18 cellular contexts compared by ENCODE assay signal in the genomic region with DNA sequence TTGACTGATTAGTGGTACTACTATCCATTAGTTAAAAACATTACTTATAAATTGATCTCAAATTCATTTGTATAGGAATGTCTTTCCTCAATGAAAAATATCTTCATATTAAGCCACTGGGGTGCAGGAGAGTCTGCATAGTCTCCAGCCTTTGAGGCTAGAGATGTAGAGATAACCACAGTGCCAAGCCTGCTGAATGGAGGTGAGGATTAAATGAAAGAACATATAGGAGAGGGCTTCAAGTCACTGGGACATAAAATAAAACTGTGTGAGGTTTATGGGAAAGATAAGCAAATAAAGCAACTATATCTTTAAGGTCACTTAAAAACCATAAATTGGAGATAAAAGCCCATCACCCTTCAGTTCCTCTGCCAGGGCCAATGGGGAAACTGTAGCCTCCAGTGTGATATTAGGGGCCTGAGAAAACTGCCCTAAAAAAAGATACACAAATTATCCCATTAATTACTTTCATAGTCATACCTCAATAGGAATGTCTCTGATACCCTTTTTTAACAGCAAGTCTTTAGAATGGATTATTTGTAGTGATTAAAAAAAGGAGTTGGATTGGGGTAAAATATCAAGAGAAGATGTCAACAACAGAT. TPM values are rescaled to one million over a fixed set of nuclear protein-coding genes. Genes with fewer than 3 reads are reported as not detected.
A peak's percentile ranks its signal among the peaks of the same experiment; 100 is the strongest.
DNase-seq lines count a peak whose midpoint lies in the region; ATAC-seq and TF ChIP-seq lines count a peak whose summit lies in the region.
"Had no signal": no experiment of that assay in that cellular context is flagged by ENCODE, and none has a peak within 500 bp of the region (broad histone marks: within the 10 kb centered on the region; RNA-seq: fewer than 3 reads in every experiment).

No MANE protein-coding gene starts in this region.

- H3K9me2 ChIP-seq in PC-3 (replicated peaks; ENCODE audit: low read length): no peaks in the 10 kb centered on the region

- H3K4me1 Mint-ChIP-seq in Calu3 (ENCODE audit: low read depth, unreplicated experiment): peaks cover 22% of the 10 kb centered on the region
- H3K4me1 Mint-ChIP-seq in activated T-cell treated with anti-CD3 and anti-CD28 coated beads, Interleukin-2, amount 50 U/mL, for 72 hours (ENCODE audit: low read depth): no peaks in the 10 kb centered on the region

- H3K27me3 ChIP-seq in PC-3 (ENCODE audit: low read length) (no peaks in the 10 kb centered on the region), right lobe of liver (no peaks in the 10 kb centered on the region), testis (no peaks in the 10 kb centered on the region)
- H3K27me3 ChIP-seq: BE2C had no signal

- H3K9me3 ChIP-seq in PC-3 (ENCODE audit: low read length): no peaks in the 10 kb centered on the region
- H3K9me3 ChIP-seq in right lobe of liver: no peaks in the 10 kb centered on the region
- no peaks in the 10 kb centered on the region for H3K9me3 ChIP-seq in testis
- H3K9me3 ChIP-seq: BE2C had no signal

- POLR2A ChIA-PET in PC-3 (lab: Charles Lee; ENCODE audit: unreplicated experiment): no interaction called here

- TF ChIP-seq POLR2A in right lobe of liver (IDR thresholded peaks at IDR 0.05) (no peak), GM18505 (IDR thresholded peaks at IDR 0.05; ENCODE audit: borderline replicate concordance, extremely low read depth, insufficient read depth, insufficient read length) (no peak), testis (IDR thresholded peaks at IDR 0.05) (no peak)

- H3K79me2 ChIP-seq in PC-3 (ENCODE audit: low read length): peaks cover 52% of the 10 kb centered on the region

- no peaks in the 10 kb centered on the region for H3F3A ChIP-seq in PC-3 (ENCODE audit: low read length, unreplicated experiment)

- H3K27ac Mint-ChIP-seq in Calu3 (ENCODE audit: unreplicated experiment): peak overlapping the region; percentile 43
- H3K27ac Mint-ChIP-seq in activated T-cell treated with anti-CD3 and anti-CD28 coated beads, Interleukin-2, amount 50 U/mL, for 72 hours: no peak overlapping the region
- H3K27ac Mint-ChIP-seq: CD4-positive, CD25-positive, alpha-beta regulatory T cell had no signal

- no peak overlapping the region for H3K4me3 ChIP-seq in PC-3 (ENCODE audit: low read length)
- no peak overlapping the region for H3K4me3 ChIP-seq in right lobe of liver
- no peak overlapping the region for H3K4me3 ChIP-seq in testis
- H3K4me3 ChIP-seq: GM12878, PC-9 had no signal

- DNase-seq in Calu3 (peak; percentile 10), HT-29 (ENCODE audit: low spot score) (peak; percentile 43), PC-3 (no peak), right lobe of liver (no peak), testis (no peak)
- no peak for DNase-seq in activated T-cell treated with anti-CD3 and anti-CD28 coated beads, Interleukin-2, amount 50 U/mL, for 72 hours
- DNase-seq: BE2C; CD4-positive, CD25-positive, alpha-beta regulatory T cell; COR-L47; EL; KBM-7; NCI-H1417 treated with DMSO at 0.1 percent for 48 hours; NCI-H1930; NCI-H510A treated with DMSO at 0.1 percent for 48 hours; PC-9 had no signal

- peak overlapping the region; percentile 29 for H3K4me3 Mint-ChIP-seq in Calu3 (ENCODE audit: low read depth, unreplicated experiment)
- no peak overlapping the region for H3K4me3 Mint-ChIP-seq in activated T-cell treated with anti-CD3 and anti-CD28 coated beads, Interleukin-2, amount 50 U/mL, for 72 hours
- H3K4me3 Mint-ChIP-seq: CD4-positive, CD25-positive, alpha-beta regulatory T cell had no signal

- H3K4me1 ChIP-seq in PC-3 (ENCODE audit: insufficient read depth, low read length) (no peaks in the 10 kb centered on the region), right lobe of liver (peaks cover 0 to 19% (median 0%) of the 10 kb centered on the region in 4 donors), testis (no peaks in the 10 kb centered on the region)
- H3K4me1 ChIP-seq: BE2C had no signal

- H3K27me3 Mint-ChIP-seq in Calu3 (ENCODE audit: unreplicated experiment): no peaks in the 10 kb centered on the region
- H3K27me3 Mint-ChIP-seq in activated T-cell treated with anti-CD3 and anti-CD28 coated beads, Interleukin-2, amount 50 U/mL, for 72 hours (ENCODE audit: low read depth): no peaks in the 10 kb centered on the region
- H3K27me3 Mint-ChIP-seq: CD4-positive, CD25-positive, alpha-beta regulatory T cell had no signal

- no peak overlapping the region for H3K9ac ChIP-seq in PC-3 (ENCODE audit: low read length)

- intact Hi-C loops in Calu3 (cut with micrococcal nuclease; ENCODE audit: unreplicated experiment) (loop anchor here (1.0 to 2.0 kb wide), 2 partner anchors 26 to 108 kb away; no protein-coding TSS in a partner anchor), PC-3 (cut with micrococcal nuclease) (no loop called here), right lobe of liver (cut with DNase I) (no loop called here), testis (cut with DNase I; ENCODE audit: low total_unique reads) (no loop called here)

- BruUV-seq in Calu3 (replicated peaks; lab: Mats Ljungman, UMichigan): no TSS peak
- no TSS peak for BruUV-seq in PC-3 (replicated peaks; lab: Mats Ljungman, UMichigan)

- H4K20me1 ChIP-seq in PC-3 (ENCODE audit: low read length): peaks cover 16% of the 10 kb centered on the region

- H3K27ac ChIP-seq in PC-3 (ENCODE audit: low read length): no peak overlapping the region
- H3K27ac ChIP-seq in right lobe of liver: no peak overlapping the region
- H3K27ac ChIP-seq in testis: no peak overlapping the region
- H3K27ac ChIP-seq: PC-9, RWPE1 had no signal

- no peaks in the 10 kb centered on the region for H3K9me3 Mint-ChIP-seq in Calu3 (ENCODE audit: low read depth, unreplicated experiment)
- no peaks in the 10 kb centered on the region for H3K9me3 Mint-ChIP-seq in activated T-cell treated with anti-CD3 and anti-CD28 coated beads, Interleukin-2, amount 50 U/mL, for 72 hours
- H3K9me3 Mint-ChIP-seq: CD4-positive, CD25-positive, alpha-beta regulatory T cell had no signal

- no peak for TF ChIP-seq CTCF in Calu3 (IDR thresholded peaks at IDR 0.05; ENCODE audit: unreplicated experiment)
- TF ChIP-seq CTCF in PC-3 (conservative IDR thresholded peaks at IDR 0.05; ENCODE audit: low read depth, low read length): no peak
- TF ChIP-seq CTCF in right lobe of liver (IDR thresholded peaks at IDR 0.05): no peak
- TF ChIP-seq CTCF in testis (IDR thresholded peaks at IDR 0.05): no peak

- no peaks in the 10 kb centered on the region for H3K36me3 Mint-ChIP-seq in Calu3 (ENCODE audit: insufficient read depth, unreplicated experiment)
- H3K36me3 Mint-ChIP-seq in activated T-cell treated with anti-CD3 and anti-CD28 coated beads, Interleukin-2, amount 50 U/mL, for 72 hours (ENCODE audit: insufficient read depth in 2 of 2): no peaks in the 10 kb centered on the region

- no peak overlapping the region for H3K4me2 ChIP-seq in PC-3 (ENCODE audit: low read length)
- H3K4me2 ChIP-seq: PC-9 had no signal

- H3K36me3 ChIP-seq in PC-3 (ENCODE audit: low read depth, low read length) (peaks cover 34% of the 10 kb centered on the region), right lobe of liver (no peaks in the 10 kb centered on the region), testis (ENCODE audit: low read depth, missing control alignments) (no peaks in the 10 kb centered on the region)
- H3K36me3 ChIP-seq: BE2C had no signal

- no peak overlapping the region for H2AFZ ChIP-seq in PC-3 (ENCODE audit: low read length)
- H2AFZ ChIP-seq: PC-9 had no signal

- ATAC-seq in PC-3 (peak; percentile 29; the same call in 1 of the 2 replicates), right lobe of liver (peak in 3 of 4 donors; percentile 56 to 65 (median 56)), GM18505 (IDR thresholded peaks at IDR 0.05; ENCODE audit: unreplicated experiment) (no peak)
- ATAC-seq in activated T-cell treated with anti-CD3 and anti-CD28 coated beads, Interleukin-2, amount 50 U/mL, for 72 hours (replicated peaks in 1 of 2): no peak
- ATAC-seq: GM12878 had no signal

- CTCF ChIA-PET in Calu3 (lab: Charles Lee): no interaction called here
- CTCF ChIA-PET in PC-3 (lab: Charles Lee): no interaction called here

RNA-seq across cellular contexts. Expression of gene GALNT3, which starts 27.6 kb away (rescaled TPM):
- 75.0 and 79.8 TPM in 2 replicates for total RNA-seq in Calu3 (2022)
- 35.2 and 39.6 TPM in 2 replicates for total RNA-seq in HT-29 (2014; rRNA removed; shearing (Covaris generic))
- 40.9 and 44.8 TPM in 2 replicates for total RNA-seq in PC-3 (2014; rRNA removed)
- 1 to 10 TPM in 2 of 6 experiments, under 1 TPM in 4; 0.31 to 1.6 (median 0.80) TPM for total RNA-seq in right lobe of liver
- total RNA-seq in activated T-cell treated with anti-CD3 and anti-CD28 coated beads, Interleukin-2, amount 50 U/mL, for 72 hours: 10 to 100 TPM; 13.1 to 16.2 TPM
- 10 to 100 TPM; 13.4 to 16.6 TPM for total RNA-seq in testis
- polyA plus RNA-seq in testis (ENCODE audit: insufficient read depth, low read depth, low replicate concordance): 45.0 TPM

Comparison
In these comparisons a context has a peak if more than half of its experiments do, and no peak if none do; other contexts are left out.
1. DNase-seq: peak in Calu3 (single experiment) and HT-29 (single experiment); none in PC-3 (single experiment), right lobe of liver (0 of 3), activated T-cell treated with anti-CD3 and anti-CD28 coated beads, Interleukin-2, amount 50 U/mL, for 72 hours (0 of 2) and testis (single experiment).
2. ATAC-seq: peak in PC-3 (single experiment) and right lobe of liver (3 of 4); none in activated T-cell treated with anti-CD3 and anti-CD28 coated beads, Interleukin-2, amount 50 U/mL, for 72 hours (0 of 2) and GM18505 (single experiment).
3. RNA of gene GALNT3, which starts 27.6 kb away (total RNA-seq): 75.0 to 79.8 TPM in Calu3, 40.9 to 44.8 TPM in PC-3, 35.2 to 39.6 TPM in HT-29, 13.4 to 16.6 TPM in testis and 13.1 to 16.2 TPM in activated T-cell treated with anti-CD3 and anti-CD28 coated beads, Interleukin-2, amount 50 U/mL, for 72 hours; 0.31 to 1.6 TPM in right lobe of liver; every median in the first group is over 4 times any median in the second.